ENCODE assay signal across 1 cellular context in the genomic region with DNA sequence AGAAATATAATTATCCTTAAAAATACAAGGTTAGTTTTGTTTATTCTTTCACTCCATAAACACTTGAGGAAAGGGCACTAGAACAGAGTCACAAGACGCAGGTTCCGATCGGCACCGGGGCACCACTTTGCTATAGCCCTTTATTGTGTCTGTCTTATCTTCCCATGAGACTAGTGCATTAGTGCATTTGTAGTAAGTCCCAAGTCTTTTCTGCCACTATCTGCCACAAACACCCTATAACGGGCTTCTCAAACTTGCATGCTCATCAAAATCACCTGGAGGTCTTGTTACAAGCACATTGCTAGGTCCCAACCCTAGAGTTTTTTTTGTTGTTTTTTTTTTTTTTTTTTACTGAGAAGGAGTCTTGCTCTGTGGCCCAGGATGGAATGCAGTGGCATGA.
TF ChIP-seq lines count a peak whose summit lies in the region.

No MANE protein-coding gene starts in this region.

TF ChIP-seq in K562, 482 proteins besides CTCF, POLR2A, EP300 and RAD21 (continued from another document):
- TF ChIP-seq, protein P1, sequence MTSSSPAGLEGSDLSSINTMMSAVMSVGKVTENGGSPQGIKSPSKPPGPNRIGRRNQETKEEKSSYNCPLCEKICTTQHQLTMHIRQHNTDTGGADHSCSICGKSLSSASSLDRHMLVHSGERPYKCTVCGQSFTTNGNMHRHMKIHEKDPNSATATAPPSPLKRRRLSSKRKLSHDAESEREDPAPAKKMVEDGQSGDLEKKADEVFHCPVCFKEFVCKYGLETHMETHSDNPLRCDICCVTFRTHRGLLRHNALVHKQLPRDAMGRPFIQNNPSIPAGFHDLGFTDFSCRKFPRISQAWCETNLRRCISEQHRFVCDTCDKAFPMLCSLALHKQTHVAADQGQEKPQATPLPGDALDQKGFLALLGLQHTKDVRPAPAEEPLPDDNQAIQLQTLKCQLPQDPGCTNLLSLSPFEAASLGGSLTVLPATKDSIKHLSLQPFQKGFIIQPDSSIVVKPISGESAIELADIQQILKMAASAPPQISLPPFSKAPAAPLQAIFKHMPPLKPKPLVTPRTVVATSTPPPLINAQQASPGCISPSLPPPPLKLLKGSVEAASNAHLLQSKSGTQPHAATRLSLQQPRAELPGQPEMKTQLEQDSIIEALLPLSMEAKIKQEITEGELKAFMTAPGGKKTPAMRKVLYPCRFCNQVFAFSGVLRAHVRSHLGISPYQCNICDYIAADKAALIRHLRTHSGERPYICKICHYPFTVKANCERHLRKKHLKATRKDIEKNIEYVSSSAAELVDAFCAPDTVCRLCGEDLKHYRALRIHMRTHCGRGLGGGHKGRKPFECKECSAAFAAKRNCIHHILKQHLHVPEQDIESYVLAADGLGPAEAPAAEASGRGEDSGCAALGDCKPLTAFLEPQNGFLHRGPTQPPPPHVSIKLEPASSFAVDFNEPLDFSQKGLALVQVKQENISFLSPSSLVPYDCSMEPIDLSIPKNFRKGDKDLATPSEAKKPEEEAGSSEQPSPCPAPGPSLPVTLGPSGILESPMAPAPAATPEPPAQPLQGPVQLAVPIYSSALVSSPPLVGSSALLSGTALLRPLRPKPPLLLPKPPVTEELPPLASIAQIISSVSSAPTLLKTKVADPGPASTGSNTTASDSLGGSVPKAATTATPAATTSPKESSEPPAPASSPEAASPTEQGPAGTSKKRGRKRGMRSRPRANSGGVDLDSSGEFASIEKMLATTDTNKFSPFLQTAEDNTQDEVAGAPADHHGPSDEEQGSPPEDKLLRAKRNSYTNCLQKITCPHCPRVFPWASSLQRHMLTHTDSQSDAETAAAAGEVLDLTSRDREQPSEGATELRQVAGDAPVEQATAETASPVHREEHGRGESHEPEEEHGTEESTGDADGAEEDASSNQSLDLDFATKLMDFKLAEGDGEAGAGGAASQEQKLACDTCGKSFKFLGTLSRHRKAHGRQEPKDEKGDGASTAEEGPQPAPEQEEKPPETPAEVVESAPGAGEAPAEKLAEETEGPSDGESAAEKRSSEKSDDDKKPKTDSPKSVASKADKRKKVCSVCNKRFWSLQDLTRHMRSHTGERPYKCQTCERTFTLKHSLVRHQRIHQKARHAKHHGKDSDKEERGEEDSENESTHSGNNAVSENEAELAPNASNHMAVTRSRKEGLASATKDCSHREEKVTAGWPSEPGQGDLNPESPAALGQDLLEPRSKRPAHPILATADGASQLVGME (CRISPR knock-in tag; IDR thresholded peaks at IDR 0.05), result no peak
- TF ChIP-seq ZNF224 (CRISPR knock-in tag; IDR thresholded peaks at IDR 0.05), result no peak
- TF ChIP-seq ELF2 (CRISPR knock-in tag; IDR thresholded peaks at IDR 0.05), result no peak
- TF ChIP-seq CBFA2T3 (IDR thresholded peaks at IDR 0.05), result peak; percentile 73
- peak; percentile 53 for TF ChIP-seq NCOR1 (IDR thresholded peaks at IDR 0.05)
- TF ChIP-seq, protein P2, sequence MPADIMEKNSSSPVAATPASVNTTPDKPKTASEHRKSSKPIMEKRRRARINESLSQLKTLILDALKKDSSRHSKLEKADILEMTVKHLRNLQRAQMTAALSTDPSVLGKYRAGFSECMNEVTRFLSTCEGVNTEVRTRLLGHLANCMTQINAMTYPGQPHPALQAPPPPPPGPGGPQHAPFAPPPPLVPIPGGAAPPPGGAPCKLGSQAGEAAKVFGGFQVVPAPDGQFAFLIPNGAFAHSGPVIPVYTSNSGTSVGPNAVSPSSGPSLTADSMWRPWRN (IDR thresholded peaks at IDR 0.05; ENCODE audit: low read depth), result no peak
- TF ChIP-seq ETV1 (tag; conservative IDR thresholded peaks at IDR 0.05; ENCODE audit: low read depth), result no peak
- TF ChIP-seq KDM5B (IDR thresholded peaks at IDR 0.05; ENCODE audit: insufficient replicate concordance, low read depth, low read length), result no peak
- no peak for TF ChIP-seq KLF1 (tag; IDR thresholded peaks at IDR 0.05)
- 0 out of 2 replicates have a peak, but pooled peaks have one; percentile 40 for TF ChIP-seq SMARCA4 (IDR thresholded peaks at IDR 0.05)
- peak; percentile 56; the same call in 1 of the 2 replicates for TF ChIP-seq TAL1 (IDR thresholded peaks at IDR 0.05)
- no peak for TF ChIP-seq TAF15 (IDR thresholded peaks at IDR 0.05; ENCODE audit: low read depth, low read length)
- no peak for TF ChIP-seq ZNF197 (CRISPR knock-in tag; IDR thresholded peaks at IDR 0.05; ENCODE audit: low read depth)
- peak; percentile 76 for TF ChIP-seq MAFF (IDR thresholded peaks at IDR 0.05; ENCODE audit: low read length)
- TF ChIP-seq CHCHD3 (CRISPR knock-in tag; IDR thresholded peaks at IDR 0.05), result no peak
- TF ChIP-seq ZBTB1 (CRISPR knock-in tag; IDR thresholded peaks at IDR 0.05; ENCODE audit: borderline replicate concordance, low read depth), result no peak
- no peak for TF ChIP-seq RUNX1 (IDR thresholded peaks at IDR 0.05; ENCODE audit: low read depth)
- no peak for TF ChIP-seq KHSRP (IDR thresholded peaks at IDR 0.05)
- peak; percentile 54 for TF ChIP-seq DPF2 (IDR thresholded peaks at IDR 0.05)
- TF ChIP-seq MAFK (IDR thresholded peaks at IDR 0.05; ENCODE audit: low read length), result peak; percentile 60; the same call in 1 of the 2 replicates
- TF ChIP-seq ZNF507 (tag; conservative IDR thresholded peaks at IDR 0.05), result no peak
- TF ChIP-seq, protein P3, sequence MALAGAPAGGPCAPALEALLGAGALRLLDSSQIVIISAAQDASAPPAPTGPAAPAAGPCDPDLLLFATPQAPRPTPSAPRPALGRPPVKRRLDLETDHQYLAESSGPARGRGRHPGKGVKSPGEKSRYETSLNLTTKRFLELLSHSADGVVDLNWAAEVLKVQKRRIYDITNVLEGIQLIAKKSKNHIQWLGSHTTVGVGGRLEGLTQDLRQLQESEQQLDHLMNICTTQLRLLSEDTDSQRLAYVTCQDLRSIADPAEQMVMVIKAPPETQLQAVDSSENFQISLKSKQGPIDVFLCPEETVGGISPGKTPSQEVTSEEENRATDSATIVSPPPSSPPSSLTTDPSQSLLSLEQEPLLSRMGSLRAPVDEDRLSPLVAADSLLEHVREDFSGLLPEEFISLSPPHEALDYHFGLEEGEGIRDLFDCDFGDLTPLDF (CRISPR knock-in tag; IDR thresholded peaks at IDR 0.05), result no peak
- peak; percentile 66 for TF ChIP-seq ARID1B (IDR thresholded peaks at IDR 0.05)
- TF ChIP-seq FUS (optimal IDR thresholded peaks at IDR 0.05; ENCODE audit: low read depth, low read length), result no peak
- TF ChIP-seq CBFA2T2 (conservative IDR thresholded peaks at IDR 0.05), result peak; percentile 47; the same call in 1 of the 2 replicates
- TF ChIP-seq, protein P4, sequence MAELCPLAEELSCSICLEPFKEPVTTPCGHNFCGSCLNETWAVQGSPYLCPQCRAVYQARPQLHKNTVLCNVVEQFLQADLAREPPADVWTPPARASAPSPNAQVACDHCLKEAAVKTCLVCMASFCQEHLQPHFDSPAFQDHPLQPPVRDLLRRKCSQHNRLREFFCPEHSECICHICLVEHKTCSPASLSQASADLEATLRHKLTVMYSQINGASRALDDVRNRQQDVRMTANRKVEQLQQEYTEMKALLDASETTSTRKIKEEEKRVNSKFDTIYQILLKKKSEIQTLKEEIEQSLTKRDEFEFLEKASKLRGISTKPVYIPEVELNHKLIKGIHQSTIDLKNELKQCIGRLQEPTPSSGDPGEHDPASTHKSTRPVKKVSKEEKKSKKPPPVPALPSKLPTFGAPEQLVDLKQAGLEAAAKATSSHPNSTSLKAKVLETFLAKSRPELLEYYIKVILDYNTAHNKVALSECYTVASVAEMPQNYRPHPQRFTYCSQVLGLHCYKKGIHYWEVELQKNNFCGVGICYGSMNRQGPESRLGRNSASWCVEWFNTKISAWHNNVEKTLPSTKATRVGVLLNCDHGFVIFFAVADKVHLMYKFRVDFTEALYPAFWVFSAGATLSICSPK (IDR thresholded peaks at IDR 0.05; ENCODE audit: borderline replicate concordance), result no peak
- no peak for TF ChIP-seq TAF1 (IDR thresholded peaks at IDR 0.05; ENCODE audit: control insufficient read depth, extremely low read depth, insufficient read depth, low read length, severe bottlenecking)
- no peak for TF ChIP-seq KDM1A (IDR thresholded peaks at IDR 0.05)
- no peak for TF ChIP-seq ZNF140 (CRISPR knock-in tag; IDR thresholded peaks at IDR 0.05)
- 0 out of 2 replicates have a peak, but pooled peaks have one; percentile 48 for TF ChIP-seq ZNF384 (IDR thresholded peaks at IDR 0.05; ENCODE audit: low read depth, low read length)
- TF ChIP-seq TCF3 (CRISPR knock-in tag; IDR thresholded peaks at IDR 0.05), result peak; percentile 45
- no peak for TF ChIP-seq KLF10 (CRISPR knock-in tag; IDR thresholded peaks at IDR 0.05)
- TF ChIP-seq POLR2AphosphoS5 (IDR thresholded peaks at IDR 0.05; ENCODE audit: control insufficient read depth, insufficient read depth, low read depth, low read length), result no peak
- no peak for TF ChIP-seq SMC3 (conservative IDR thresholded peaks at IDR 0.05; ENCODE audit: insufficient read depth, low read depth, low read length)
- TF ChIP-seq, protein P5, sequence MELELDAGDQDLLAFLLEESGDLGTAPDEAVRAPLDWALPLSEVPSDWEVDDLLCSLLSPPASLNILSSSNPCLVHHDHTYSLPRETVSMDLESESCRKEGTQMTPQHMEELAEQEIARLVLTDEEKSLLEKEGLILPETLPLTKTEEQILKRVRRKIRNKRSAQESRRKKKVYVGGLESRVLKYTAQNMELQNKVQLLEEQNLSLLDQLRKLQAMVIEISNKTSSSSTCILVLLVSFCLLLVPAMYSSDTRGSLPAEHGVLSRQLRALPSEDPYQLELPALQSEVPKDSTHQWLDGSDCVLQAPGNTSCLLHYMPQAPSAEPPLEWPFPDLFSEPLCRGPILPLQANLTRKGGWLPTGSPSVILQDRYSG (tag; conservative IDR thresholded peaks at IDR 0.05; ENCODE audit: low read depth), result no peak
- no peak for TF ChIP-seq TFAM (CRISPR knock-in tag; conservative IDR thresholded peaks at IDR 0.05)
